ENCODE assay signal across 12 cellular contexts in genomic region chr19:17264641-17264979, GRCh38. TPM values are rescaled to one million over a fixed set of nuclear protein-coding genes. Genes with fewer than 3 reads are reported as not detected.
DNase-seq lines count a peak whose midpoint lies in the region; ATAC-seq, FAIRE-seq and TF ChIP-seq lines count a peak whose summit lies in the region.
"Had no signal": no experiment of that assay in that cellular context is flagged by ENCODE, and none has a peak within 500 bp of the region (broad histone marks: within the 10 kb centered on the region; RNA-seq: fewer than 3 reads in every experiment).

A gene with protein sequence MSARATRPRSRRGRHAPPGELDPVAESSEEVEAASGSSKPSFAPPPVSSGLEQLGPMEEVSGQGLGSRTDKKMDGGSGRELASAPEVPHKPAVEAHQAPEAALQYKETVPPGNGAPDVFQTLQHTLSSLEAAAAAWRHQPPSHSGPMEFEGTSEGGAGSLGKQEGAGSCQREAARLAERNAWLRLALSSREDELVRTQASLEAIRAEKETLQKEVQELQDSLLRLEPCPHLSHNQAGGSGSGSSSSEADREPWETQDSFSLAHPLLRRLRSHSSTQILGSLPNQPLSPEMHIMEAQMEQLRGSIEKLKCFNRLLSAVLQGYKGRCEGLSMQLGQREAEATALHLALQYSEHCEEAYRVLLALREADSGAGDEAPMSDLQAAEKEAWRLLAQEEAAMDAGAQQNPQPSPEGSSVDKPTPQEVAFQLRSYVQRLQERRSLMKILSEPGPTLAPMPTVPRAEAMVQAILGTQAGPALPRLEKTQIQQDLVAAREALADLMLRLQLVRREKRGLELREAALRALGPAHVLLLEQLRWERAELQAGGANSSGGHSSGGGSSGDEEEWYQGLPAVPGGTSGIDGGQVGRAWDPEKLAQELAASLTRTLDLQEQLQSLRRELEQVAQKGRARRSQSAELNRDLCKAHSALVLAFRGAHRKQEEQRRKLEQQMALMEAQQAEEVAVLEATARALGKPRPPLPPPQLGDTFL (minus strand): TSS chr19:17264745. CDS start chr19:17264299, 446 bp downstream.

- peak within 1 kb of the TSS; percentile 36 to 66 for H3K4me3 ChIP-seq in kidney (ENCODE audit: low read length in 2 of 2)
- H3K4me3 ChIP-seq: SK-N-MC had no signal

- no peak for TF ChIP-seq CTCF in kidney (IDR thresholded peaks at IDR 0.05; ENCODE audit: borderline replicate concordance, extremely low read depth, insufficient read depth)

- H3K27me3 Mint-ChIP-seq in IgD-negative memory B cell = no peaks in the 10 kb centered on the region
- no peaks in the 10 kb centered on the region for H3K27me3 Mint-ChIP-seq in stimulated activated memory B cell treated with anti-CD40 and anti-IgM and Interleukin-4, amounts not matched to agents 10 μg/mL and 1 μg/mL and 100 μg/mL, for 72 hours

- DNase-seq in kidney (no peak), DMS153 treated with DMSO at 0.1 percent for 48 hours (lab: John Stamatoyannopoulos, UW; ENCODE audit: unreplicated experiment) (no peak), head of caudate nucleus (no peak), T-helper 9 cell (no peak)
- no peak for DNase-seq in effector CD8-positive, alpha-beta T cell (lab: John Stamatoyannopoulos, UW)
- DNase-seq: DMS 273 treated with DMSO at 0.1 percent for 48 hours, NCI-H226 had no signal

- intact Hi-C loops in kidney (cut with DNase I) = no loop called here
- intact Hi-C loops in head of caudate nucleus (cut with DNase I) = no loop called here

- peak within 1 kb of the TSS in 1 of 4 donors; percentile 5 for H3K4me3 Mint-ChIP-seq in IgD-negative memory B cell
- no peak within 1 kb of the TSS for H3K4me3 Mint-ChIP-seq in stimulated activated memory B cell treated with anti-CD40 and anti-IgM and Interleukin-4, amounts not matched to agents 10 μg/mL and 1 μg/mL and 100 μg/mL, for 72 hours

- peaks cover 4 to 5% of the 10 kb centered on the region in 2 donors for H3K4me1 ChIP-seq in kidney (ENCODE audit: control insufficient read depth in 1 of 2, insufficient read depth in 1 of 2, low read depth in 1 of 2, low read length in 2 of 2)

- H3K9me3 ChIP-seq in kidney (ENCODE audit: control insufficient read depth in 1 of 2, low read length in 2 of 2) = peaks cover 0 to 4% of the 10 kb centered on the region in 2 donors

- H3K27ac Mint-ChIP-seq in IgD-negative memory B cell = peak within 1 kb of the TSS; percentile 20 to 43 (median 28)
- H3K27ac Mint-ChIP-seq in stimulated activated memory B cell treated with anti-CD40 and anti-IgM and Interleukin-4, amounts not matched to agents 10 μg/mL and 1 μg/mL and 100 μg/mL, for 72 hours = peak within 1 kb of the TSS; percentile 90

- H3K27ac ChIP-seq in adipose tissue (ENCODE audit: low read depth, low read length) = no peak within 1 kb of the TSS
- peak within 1 kb of the TSS; percentile 39 to 69 for H3K27ac ChIP-seq in kidney (ENCODE audit: low read depth in 2 of 2, low read length in 2 of 2)
- H3K27ac ChIP-seq: SK-N-MC had no signal

- H3K36me3 ChIP-seq in kidney (ENCODE audit: control insufficient read depth in 1 of 2, insufficient read depth in 2 of 2, low read length in 2 of 2) = no peaks in the 10 kb centered on the region

- H3K9me3 Mint-ChIP-seq in IgD-negative memory B cell = no peaks in the 10 kb centered on the region
- H3K9me3 Mint-ChIP-seq in stimulated activated memory B cell treated with anti-CD40 and anti-IgM and Interleukin-4, amounts not matched to agents 10 μg/mL and 1 μg/mL and 100 μg/mL, for 72 hours = no peaks in the 10 kb centered on the region

- 33 to 65% (median 43%) methylated on average over 5 of the region's 5 CpGs for WGBS in adipose tissue, 3 donors

- no peak for FAIRE-seq in kidney (lab: Jason Lieb, UNC)
- FAIRE-seq: GM18507 had no signal

- ATAC-seq in stimulated activated memory B cell treated with anti-CD40 and anti-IgM and Interleukin-4, amounts not matched to agents 10 μg/mL and 1 μg/mL and 100 μg/mL, for 72 hours = no peak

- H3K4me1 Mint-ChIP-seq in IgD-negative memory B cell = peaks cover 10 to 22% (median 14%) of the 10 kb centered on the region in 3 donors
- H3K4me1 Mint-ChIP-seq in stimulated activated memory B cell treated with anti-CD40 and anti-IgM and Interleukin-4, amounts not matched to agents 10 μg/mL and 1 μg/mL and 100 μg/mL, for 72 hours = peaks cover 30% of the 10 kb centered on the region

- H3K9ac ChIP-seq in kidney (ENCODE audit: low read length in 2 of 2) = peak within 1 kb of the TSS; percentile 11 to 67

- no peaks in the 10 kb centered on the region for H3K36me3 Mint-ChIP-seq in IgD-negative memory B cell
- peaks cover 3% of the 10 kb centered on the region for H3K36me3 Mint-ChIP-seq in stimulated activated memory B cell treated with anti-CD40 and anti-IgM and Interleukin-4, amounts not matched to agents 10 μg/mL and 1 μg/mL and 100 μg/mL, for 72 hours

RNA-seq across cellular contexts. Expression of the gene that starts here (rescaled TPM):
- not detected for polyA plus RNA-seq in IgD-negative memory B cell
- 10 to 100 TPM in 2 of 3 donors, 1 to 10 TPM in 1; 2.5 to 28.0 (median 11.0) TPM for polyA plus RNA-seq in adipose tissue
- total RNA-seq in kidney = 8.9 TPM
- 7.2 TPM for polyA plus RNA-seq in kidney (ENCODE audit: insufficient read depth, low read depth, low replicate concordance)
